Comparison of ENCODE assay signal across 13 cellular contexts in genomic region chr5:150638053-150638444, GRCh38. TPM values are rescaled to one million over a fixed set of nuclear protein-coding genes. Genes with fewer than 3 reads are reported as not detected.
DNase-seq lines count a peak whose midpoint lies in the region; ATAC-seq and TF ChIP-seq lines count a peak whose summit lies in the region.
"Had no signal": no experiment of that assay in that cellular context is flagged by ENCODE, and none has a peak within 500 bp of the region (broad histone marks: within the 10 kb centered on the region; RNA-seq: fewer than 3 reads in every experiment).

No MANE protein-coding gene starts in this region.

- peaks cover 50% of the 10 kb centered on the region for H3K4me1 Mint-ChIP-seq in glutamatergic neuron (ENCODE audit: low read depth, unreplicated experiment)

- 30 to 37% methylated on average over 1 of the region's 1 CpG for WGBS in heart right ventricle, 2 donors
- WGBS in prostate gland = 16% methylated on average over 1 of the region's 1 CpG
- WGBS in lower leg skin, 2 donors = 27 to 50% methylated on average over 1 of the region's 1 CpG

- peak overlapping the region; percentile 86 for H3K27ac Mint-ChIP-seq in glutamatergic neuron (ENCODE audit: unreplicated experiment)
- H3K27ac Mint-ChIP-seq: memory B cell, WTC11 had no signal

- H3K4me3 ChIP-seq in heart right ventricle (no peak overlapping the region), prostate gland (no peak overlapping the region), lower leg skin (ENCODE audit: low read depth, poor library complexity, severe bottlenecking) (no peak overlapping the region)

- H3K27me3 ChIP-seq in heart right ventricle (no peaks in the 10 kb centered on the region), prostate gland (replicated peaks; ENCODE audit: insufficient read depth) (no peaks in the 10 kb centered on the region)

- H3K27ac ChIP-seq in heart right ventricle (peak overlapping the region in 9 of 10 donors; percentile 93 to 100 (median 97)), prostate gland (peak overlapping the region; percentile 73 to 76)

- DNase-seq in heart right ventricle = no peak
- no peak for DNase-seq in cardiac septum (ENCODE audit: low spot score)
- no peak for DNase-seq in glutamatergic neuron
- no peak for DNase-seq in prostate gland (ENCODE audit: low spot score)
- no peak for DNase-seq in RKO (ENCODE audit: low spot score)
- no peak for DNase-seq in NCI-H774 (lab: John Stamatoyannopoulos, UW)
- no peak for DNase-seq in lower leg skin (ENCODE audit: low spot score in 2 of 2)
- DNase-seq in stimulated activated CD4-positive, alpha-beta T cell treated with anti-CD3 and anti-CD28 coated beads, Interleukin-12 subunit alpha, Interleukin-12 subunit beta, amount 100 ng/mL, for 4 hours = no peak
- DNase-seq: activated CD8-positive, alpha-beta memory T cell treated with anti-CD3 and anti-CD28 coated beads, Interleukin-2, amount 50 U/mL, for 4 hours; DMS153; NCI-H1694 treated with DMSO at 0.1 percent for 48 hours had no signal

- H3K4me1 ChIP-seq in heart right ventricle (peaks cover 41 to 97% (median 82%) of the 10 kb centered on the region in 9 donors), prostate gland (replicated peaks) (peaks cover 14% of the 10 kb centered on the region)

- no peak for ATAC-seq in heart right ventricle

- peaks cover 0 to 25% (median 7%) of the 10 kb centered on the region in 9 donors for H3K36me3 ChIP-seq in heart right ventricle
- no peaks in the 10 kb centered on the region for H3K36me3 ChIP-seq in prostate gland

- H3K27me3 Mint-ChIP-seq in glutamatergic neuron (ENCODE audit: unreplicated experiment) = peaks cover 16% of the 10 kb centered on the region
- H3K27me3 Mint-ChIP-seq: memory B cell had no signal

- TF ChIP-seq POLR2A in prostate gland (IDR thresholded peaks at IDR 0.05) = no peak
- no peak for TF ChIP-seq POLR2A in lower leg skin (IDR thresholded peaks at IDR 0.05)

- peak overlapping the region; percentile 56 for H3K4me3 Mint-ChIP-seq in glutamatergic neuron (ENCODE audit: unreplicated experiment)
- H3K4me3 Mint-ChIP-seq: memory B cell, WTC11 had no signal

- no peak for TF ChIP-seq CTCF in heart right ventricle (IDR thresholded peaks at IDR 0.05)
- no peak for TF ChIP-seq CTCF in glutamatergic neuron (IDR thresholded peaks at IDR 0.05; ENCODE audit: partially characterized antibody, unreplicated experiment)
- TF ChIP-seq CTCF in prostate gland (IDR thresholded peaks at IDR 0.05) = no peak
- TF ChIP-seq CTCF in lower leg skin (IDR thresholded peaks at IDR 0.05) = no peak

- H3K36me3 Mint-ChIP-seq in glutamatergic neuron (ENCODE audit: unreplicated experiment) = no peaks in the 10 kb centered on the region
- H3K36me3 Mint-ChIP-seq: WTC11 had no signal

- H3K9me3 Mint-ChIP-seq in glutamatergic neuron (ENCODE audit: unreplicated experiment) = peaks cover 11% of the 10 kb centered on the region
- H3K9me3 Mint-ChIP-seq: memory B cell, WTC11 had no signal

- no peaks in the 10 kb centered on the region for H3K9me3 ChIP-seq in heart right ventricle
- no peaks in the 10 kb centered on the region for H3K9me3 ChIP-seq in prostate gland

- intact Hi-C loops in heart right ventricle (cut with DNase I) = no loop called here
- intact Hi-C loops in cardiac septum (cut with DNase I) = no loop called here
- intact Hi-C loops in prostate gland (cut with DNase I) = no loop called here
- intact Hi-C loops in lower leg skin (cut with DNase I; ENCODE audit: low total_unique reads) = no loop called here

RNA-seq across cellular contexts. Expression of gene SYNPO, which starts 2.4 kb away (rescaled TPM):
- total RNA-seq in heart right ventricle (100 to 1,000 TPM; 589 to 777 (median 703) TPM), cardiac septum (829 TPM), glutamatergic neuron (ENCODE audit: unreplicated experiment) (16.1 TPM), prostate gland (10 to 100 TPM; 13.7 to 61.0 TPM), lower leg skin (1 to 10 TPM; 3.8 to 8.5 (median 4.2) TPM)
- polyA plus RNA-seq in heart right ventricle = 100 to 1,000 TPM; 129 to 344 TPM

RNA-seq across cellular contexts. Expression of gene MYOZ3, which starts 23.0 kb away (rescaled TPM):
- total RNA-seq in heart right ventricle (10 to 100 TPM in 2 of 10 donors, 1 to 10 TPM in 8; 4.5 to 12.2 (median 6.0) TPM), cardiac septum (10.0 TPM), glutamatergic neuron (ENCODE audit: unreplicated experiment) (0.64 TPM), prostate gland (10 to 100 TPM in 1 of 2 donors, 1 to 10 TPM in 1; 1.2 to 14.1 TPM), lower leg skin (under 1 TPM in 1 of 4 donors, not detected in 3; 0.10 TPM)
- polyA plus RNA-seq in heart right ventricle = 1 to 10 TPM in 1 of 2 donors, under 1 TPM in 1; 0.91 to 4.1 TPM

Comparison
In these comparisons a context has a peak if more than half of its experiments do, and no peak if none do; other contexts are left out.
1. RNA of gene SYNPO, which starts 2.4 kb away (total RNA-seq): 829 TPM in cardiac septum (single experiment) and 589 to 777 TPM in heart right ventricle; 13.7 to 61.0 TPM in prostate gland, 16.1 TPM in glutamatergic neuron (single experiment) and 3.8 to 8.5 TPM in lower leg skin; every median in the first group is over 4 times any median in the second.